In genomic region chr14:22296722-22297121, GRCh38 we compare ENCODE assay signal across 16 cellular contexts.
DNase-seq lines count a peak whose midpoint lies in the region; ATAC-seq lines count a peak whose summit lies in the region.
"Had no signal": no experiment of that assay in that cellular context is flagged by ENCODE, and none has a peak within 500 bp of the region (broad histone marks: within the 10 kb centered on the region; RNA-seq: fewer than 3 reads in every experiment).

No MANE protein-coding gene starts in this region.

- no peak overlapping the region for H3K4me3 Mint-ChIP-seq in activated CD8-positive, alpha-beta T cell treated with anti-CD3 and anti-CD28 coated beads, Interleukin-2, amount 10 ng/mL, durations not matched to agents 7 days and 5 days
- H3K4me3 Mint-ChIP-seq: effector memory CD8-positive, alpha-beta T cell had no signal

- POLR2A ChIA-PET in activated CD8-positive, alpha-beta T cell treated with anti-CD3 and anti-CD28 coated beads, Interleukin-2, amount 10 ng/mL, durations not matched to agents 7 days and 5 days (lab: Charles Lee) = no interaction called here

- in situ Hi-C loops in ACHN (cut with HindIII; ENCODE audit: low pct_ligation_motif_present, low pct_unique_long_range_greater_than_20kb, low sequenced_read_pairs) = no loop called here

- no peaks in the 10 kb centered on the region for H3K4me1 Mint-ChIP-seq in activated CD8-positive, alpha-beta T cell treated with anti-CD3 and anti-CD28 coated beads, Interleukin-2, amount 10 ng/mL, durations not matched to agents 7 days and 5 days (ENCODE audit: low read depth)

- DNase-seq in ACHN (peak; percentile 83), HT1080 (ENCODE audit: low read depth) (peak; percentile 23), astrocyte of the hippocampus (ENCODE audit: low read depth, low spot score) (peak; percentile 53), kidney tubule cell (ENCODE audit: low spot score) (peak; percentile 81), NCI-H1092 treated with DMSO at 0.1 percent for 48 hours (lab: John Stamatoyannopoulos, UW) (no peak), ecto neural progenitor cell (ENCODE audit: low spot score) (no peak)
- DNase-seq in activated CD8-positive, alpha-beta T cell treated with anti-CD3 and anti-CD28 coated beads, Interleukin-2, amount 10 ng/mL, durations not matched to agents 7 days and 5 days = no peak
- DNase-seq: activated T-cell treated with anti-CD3 and anti-CD28 coated beads, Interleukin-2, amount 50 U/mL, for 1 hour; DND-41; effector memory CD8-positive, alpha-beta T cell; lower lobe of right lung; NCI-H2029 treated with DMSO at 0.1 percent for 48 hours; stimulated activated CD8-positive, alpha-beta memory T cell treated with anti-CD3 and anti-CD28 coated beads, Interleukin-4, amount 100 ng/mL, for 48 hours; upper lobe of left lung had no signal

- no peak for ATAC-seq in HG02588 (IDR thresholded peaks at IDR 0.05; ENCODE audit: unreplicated experiment)
- ATAC-seq in activated CD8-positive, alpha-beta T cell treated with anti-CD3 and anti-CD28 coated beads, Interleukin-2, amount 10 ng/mL, durations not matched to agents 7 days and 5 days = no peak
- ATAC-seq: effector memory CD8-positive, alpha-beta T cell; K562 had no signal

- no peaks in the 10 kb centered on the region for H3K27me3 Mint-ChIP-seq in activated CD8-positive, alpha-beta T cell treated with anti-CD3 and anti-CD28 coated beads, Interleukin-2, amount 10 ng/mL, durations not matched to agents 7 days and 5 days (ENCODE audit: low read depth)
- H3K27me3 Mint-ChIP-seq: effector memory CD8-positive, alpha-beta T cell had no signal

- CTCF ChIA-PET in activated CD8-positive, alpha-beta T cell treated with anti-CD3 and anti-CD28 coated beads, Interleukin-2, amount 10 ng/mL, durations not matched to agents 7 days and 5 days (lab: Charles Lee) = no interaction called here

- H3K9me3 Mint-ChIP-seq in activated CD8-positive, alpha-beta T cell treated with anti-CD3 and anti-CD28 coated beads, Interleukin-2, amount 10 ng/mL, durations not matched to agents 7 days and 5 days (ENCODE audit: insufficient read depth) = no peaks in the 10 kb centered on the region
- H3K9me3 Mint-ChIP-seq: effector memory CD8-positive, alpha-beta T cell had no signal

- no peaks in the 10 kb centered on the region for H3K36me3 Mint-ChIP-seq in activated CD8-positive, alpha-beta T cell treated with anti-CD3 and anti-CD28 coated beads, Interleukin-2, amount 10 ng/mL, durations not matched to agents 7 days and 5 days (ENCODE audit: low read depth)

- H3K27ac Mint-ChIP-seq in activated CD8-positive, alpha-beta T cell treated with anti-CD3 and anti-CD28 coated beads, Interleukin-2, amount 10 ng/mL, durations not matched to agents 7 days and 5 days = no peak overlapping the region
- H3K27ac Mint-ChIP-seq: effector memory CD8-positive, alpha-beta T cell had no signal

Comparison
In these comparisons a context has a peak if more than half of its experiments do, and no peak if none do; other contexts are left out.
1. DNase-seq: peak in ACHN (single experiment), HT1080 (single experiment), astrocyte of the hippocampus (single experiment) and kidney tubule cell (single experiment); none in NCI-H1092 treated with DMSO at 0.1 percent for 48 hours (single experiment), ecto neural progenitor cell (single experiment) and activated CD8-positive, alpha-beta T cell treated with anti-CD3 and anti-CD28 coated beads, Interleukin-2, amount 10 ng/mL, durations not matched to agents 7 days and 5 days (single experiment).